In genomic region chr15:98943609-98944111, GRCh38 we compare ENCODE assay signal across 14 cellular contexts.
DNase-seq lines count a peak whose midpoint lies in the region; ATAC-seq, FAIRE-seq and TF ChIP-seq lines count a peak whose summit lies in the region.
"Had no signal": no experiment of that assay in that cellular context is flagged by ENCODE, and none has a peak within 500 bp of the region (broad histone marks: within the 10 kb centered on the region; RNA-seq: fewer than 3 reads in every experiment).

No MANE protein-coding gene starts in this region.

- H2AFZ ChIP-seq in GM12878 (ENCODE audit: control insufficient read depth, low read depth, low read length), result no peak overlapping the region

- H3K4me1 ChIP-seq in GM12878 (ENCODE audit: control insufficient read depth, insufficient read depth, low read length), result no peaks in the 10 kb centered on the region

- H3K4me3 ChIP-seq in GM12878, result no peak overlapping the region
- H3K4me3 ChIP-seq: adrenal gland had no signal

- no peak for FAIRE-seq in GM12878 (lab: Jason Lieb, UNC)

- in situ Hi-C loops in GM12878 (cut with MboI), result no loop called here

- intact Hi-C loops in GM12878 (cut with micrococcal nuclease; ENCODE audit: unreplicated experiment), result no loop called here

- TF ChIP-seq RAD21 in GM12878 (IDR thresholded peaks at IDR 0.05; ENCODE audit: insufficient read depth, low read depth, low read length), result 0 out of 2 replicates have a peak, but pooled peaks have one; percentile 1

- TF ChIP-seq POLR2A in GM12878 (IDR thresholded peaks at IDR 0.05; ENCODE audit: low read depth, low read length), result no peak

- H3K9me3 ChIP-seq in GM12878 (replicated peaks; ENCODE audit: control insufficient read depth, insufficient read depth, low read length), result no peaks in the 10 kb centered on the region
- H3K9me3 ChIP-seq: adrenal gland had no signal

- H3K36me3 ChIP-seq in GM12878 (ENCODE audit: control insufficient read depth in 2 of 2, insufficient read depth in 2 of 2, low read length in 1 of 2), result no peaks in the 10 kb centered on the region

- ATAC-seq in GM12878, result peak; percentile 78
- ATAC-seq in stimulated activated naive B cell treated with anti-CD40 and anti-IgM and Interleukin-4, amounts not matched to agents 10 μg/mL and 1 μg/mL and 100 μg/mL, for 72 hours (replicated peaks), result no peak

- no peaks in the 10 kb centered on the region for H3K27me3 Mint-ChIP-seq in stimulated activated naive B cell treated with anti-CD40 and anti-IgM and Interleukin-4, amounts not matched to agents 10 μg/mL and 1 μg/mL and 100 μg/mL, for 72 hours
- H3K27me3 Mint-ChIP-seq: CD4-positive, CD25-positive, alpha-beta regulatory T cell had no signal

- no peaks in the 10 kb centered on the region for H3K4me1 Mint-ChIP-seq in stimulated activated naive B cell treated with anti-CD40 and anti-IgM and Interleukin-4, amounts not matched to agents 10 μg/mL and 1 μg/mL and 100 μg/mL, for 72 hours
- H3K4me1 Mint-ChIP-seq: CD4-positive, CD25-positive, alpha-beta regulatory T cell had no signal

- RAD21 ChIA-PET in GM12878 (lab: Charles Lee; ENCODE audit: unreplicated experiment), result interaction anchor here (1.0 to 1.8 kb wide), 4 partner anchors 8 to 164 kb away, joined by 3 to 6 read pairs (median 4); no protein-coding TSS in a partner anchor

- H3K9ac ChIP-seq in GM12878 (ENCODE audit: control insufficient read depth, insufficient read depth, low read length), result no peak overlapping the region

- CTCF ChIA-PET in GM12878 (lab: Yijun Ruan, JAX), result interaction anchor here (0.8 to 3.3 kb wide), 6 partner anchors 8 to 133 kb away, joined by 3 to 14 read pairs (median 3); no protein-coding TSS in a partner anchor

- no TSS peak for BruUV-seq in GM12878 (replicated peaks; lab: Mats Ljungman, UMichigan)

- TF ChIP-seq EP300 in GM12878 (IDR thresholded peaks at IDR 0.05; ENCODE audit: borderline replicate concordance in 1 of 2, control insufficient read depth in 1 of 2, low read depth in 2 of 2, low read length in 2 of 2), result no peak

- no peak overlapping the region for H3K27ac Mint-ChIP-seq in stimulated activated naive B cell treated with anti-CD40 and anti-IgM and Interleukin-4, amounts not matched to agents 10 μg/mL and 1 μg/mL and 100 μg/mL, for 72 hours

- H4K20me1 ChIP-seq in GM12878 (ENCODE audit: control insufficient read depth, insufficient read depth), result no peaks in the 10 kb centered on the region

- no peaks in the 10 kb centered on the region for H3K9me3 Mint-ChIP-seq in stimulated activated naive B cell treated with anti-CD40 and anti-IgM and Interleukin-4, amounts not matched to agents 10 μg/mL and 1 μg/mL and 100 μg/mL, for 72 hours
- H3K9me3 Mint-ChIP-seq: CD4-positive, CD25-positive, alpha-beta regulatory T cell; nephron had no signal

- peak; percentile 10 for DNase-seq in ELR (ENCODE audit: low read depth)
- no peak for DNase-seq in GM12878 (ENCODE audit: low read depth, low spot score)
- DNase-seq in inferior parietal cortex (ENCODE audit: extremely low spot score), result peak; percentile 17
- DNase-seq in renal cortical epithelial cell (ENCODE audit: low read depth), result peak; percentile 16
- no peak for DNase-seq in stimulated activated naive B cell treated with anti-CD40 and anti-IgM and Interleukin-4, amounts not matched to agents 10 μg/mL and 1 μg/mL and 100 μg/mL, for 72 hours
- no peak for DNase-seq in CD1c-positive myeloid dendritic cell (ENCODE audit: extremely low spot score)
- DNase-seq in activated effector memory CD4-positive, alpha-beta T cell treated with Interleukin-2 at 50 U/mL for 16 hours, result no peak
- DNase-seq in HuH-7 (ENCODE audit: low spot score), result no peak
- DNase-seq: activated CD8-positive, alpha-beta memory T cell treated with anti-CD3 and anti-CD28 coated beads for 24 hours; CD4-positive, CD25-positive, alpha-beta regulatory T cell; foreskin melanocyte; NCI-H446 treated with DMSO at 0.1 percent for 48 hours had no signal

- H3K36me3 Mint-ChIP-seq in stimulated activated naive B cell treated with anti-CD40 and anti-IgM and Interleukin-4, amounts not matched to agents 10 μg/mL and 1 μg/mL and 100 μg/mL, for 72 hours, result peaks cover 18 to 22% of the 10 kb centered on the region in 2 donors

- no peak overlapping the region for H3K4me2 ChIP-seq in GM12878 (ENCODE audit: control insufficient read depth, insufficient read depth)

- SMC1A ChIA-PET in GM12878 (lab: Charles Lee; ENCODE audit: uncharacterized antibody, unreplicated experiment), result interaction anchor here (1.0 to 1.8 kb wide), 4 partner anchors 9 to 133 kb away, joined by 3 to 13 read pairs (median 4); no protein-coding TSS in a partner anchor

- POLR2A ChIA-PET in GM12878 (lab: Charles Lee), result interaction anchor here (2.4 kb wide), 1 partner anchor 9 kb away, joined by 11 read pairs; no protein-coding TSS in a partner anchor

- H3K27me3 ChIP-seq in GM12878 (replicated peaks in 1 of 2; ENCODE audit: control insufficient read depth in 2 of 2, insufficient read depth in 2 of 2, low read length in 1 of 2), result no peaks in the 10 kb centered on the region
- H3K27me3 ChIP-seq: adrenal gland had no signal

- H3K79me2 ChIP-seq in GM12878 (ENCODE audit: control insufficient read depth, insufficient read depth, low read length), result no peaks in the 10 kb centered on the region

- WGBS in GM12878 (ENCODE audit: insufficient coverage, insufficient replicate concordance, low lambda C conversion rate, missing lambda C conversion rate), result 50% methylated on average over 6 of the region's 6 CpGs

- no peak for TF ChIP-seq CTCF in GM12878 (IDR thresholded peaks at IDR 0.05 in 2 of 3, conservative IDR thresholded peaks at IDR 0.05 in 1 of 3; ENCODE audit: control insufficient read depth in 2 of 3, extremely low read depth in 1 of 3, insufficient read depth in 1 of 3, low read depth in 3 of 3, low read length in 3 of 3)

- H3K4me3 Mint-ChIP-seq in stimulated activated naive B cell treated with anti-CD40 and anti-IgM and Interleukin-4, amounts not matched to agents 10 μg/mL and 1 μg/mL and 100 μg/mL, for 72 hours, result no peak overlapping the region
- H3K4me3 Mint-ChIP-seq: CD4-positive, CD25-positive, alpha-beta regulatory T cell; nephron had no signal

- no peak overlapping the region for H3K27ac ChIP-seq in GM12878 (ENCODE audit: control insufficient read depth, insufficient read depth)

TF ChIP-seq in GM12878, 131 proteins besides CTCF, POLR2A, EP300 and RAD21:
- TF ChIP-seq ATF7 (IDR thresholded peaks at IDR 0.05; ENCODE audit: low read depth) (peak; percentile 78), CREB1 (IDR thresholded peaks at IDR 0.05; ENCODE audit: low read depth) (peak; percentile 45; the same call in 1 of the 2 replicates), GABPA (IDR thresholded peaks at IDR 0.05; ENCODE audit: low read depth) (no peak), SMAD5 (IDR thresholded peaks at IDR 0.05; ENCODE audit: low read depth) (no peak)
- TF ChIP-seq, protein P1, sequence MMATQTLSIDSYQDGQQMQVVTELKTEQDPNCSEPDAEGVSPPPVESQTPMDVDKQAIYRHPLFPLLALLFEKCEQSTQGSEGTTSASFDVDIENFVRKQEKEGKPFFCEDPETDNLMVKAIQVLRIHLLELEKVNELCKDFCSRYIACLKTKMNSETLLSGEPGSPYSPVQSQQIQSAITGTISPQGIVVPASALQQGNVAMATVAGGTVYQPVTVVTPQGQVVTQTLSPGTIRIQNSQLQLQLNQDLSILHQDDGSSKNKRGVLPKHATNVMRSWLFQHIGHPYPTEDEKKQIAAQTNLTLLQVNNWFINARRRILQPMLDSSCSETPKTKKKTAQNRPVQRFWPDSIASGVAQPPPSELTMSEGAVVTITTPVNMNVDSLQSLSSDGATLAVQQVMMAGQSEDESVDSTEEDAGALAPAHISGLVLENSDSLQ (IDR thresholded peaks at IDR 0.05), result 0 out of 2 replicates have a peak, but pooled peaks have one; percentile 11

Comparison
In these comparisons a context has a peak if more than half of its experiments do, and no peak if none do; other contexts are left out.
1. DNase-seq: peak in ELR (single experiment), inferior parietal cortex (single experiment) and renal cortical epithelial cell (single experiment); none in GM12878 (single experiment), stimulated activated naive B cell treated with anti-CD40 and anti-IgM and Interleukin-4, amounts not matched to agents 10 μg/mL and 1 μg/mL and 100 μg/mL, for 72 hours (single experiment), CD1c-positive myeloid dendritic cell (single experiment), activated effector memory CD4-positive, alpha-beta T cell treated with Interleukin-2 at 50 U/mL for 16 hours (single experiment) and HuH-7 (single experiment).